Comparison of ENCODE assay signal across 1 cellular context in genomic region chr16:31190818-31191444, GRCh38.
TF ChIP-seq lines count a peak whose summit lies in the region.

No MANE protein-coding gene starts in this region.

TF ChIP-seq in K562, 482 proteins besides CTCF, POLR2A, EP300 and RAD21 (continued from another document):
- TF ChIP-seq ZNF318 (IDR thresholded peaks at IDR 0.05; ENCODE audit: borderline replicate concordance in 1 of 2, low read depth in 1 of 2) (no peak), NR2C2 (CRISPR knock-in tag; IDR thresholded peaks at IDR 0.05) (no peak), NR2C2 (tag; IDR thresholded peaks at IDR 0.05) (no peak), ZNF197 (CRISPR knock-in tag; IDR thresholded peaks at IDR 0.05; ENCODE audit: low read depth) (no peak), ARID4B (CRISPR knock-in tag; IDR thresholded peaks at IDR 0.05) (0 out of 2 replicates have a peak, but pooled peaks have one; percentile 32), ESRRA (IDR thresholded peaks at IDR 0.05; ENCODE audit: borderline replicate concordance, low read depth) (no peak), C11orf30 (IDR thresholded peaks at IDR 0.05; ENCODE audit: low read depth) (no peak), RBM22 (IDR thresholded peaks at IDR 0.05; ENCODE audit: low read depth, low read length, poor library complexity, severe bottlenecking) (no peak), SUPT5H (IDR thresholded peaks at IDR 0.05) (peak; percentile 51), ATF2 (CRISPR knock-in tag; IDR thresholded peaks at IDR 0.05) (no peak), CBX3 (IDR thresholded peaks at IDR 0.05; ENCODE audit: borderline replicate concordance in 1 of 2, low read length in 2 of 2) (no peak), TCF15 (CRISPR knock-in tag; IDR thresholded peaks at IDR 0.05) (no peak), CREM (IDR thresholded peaks at IDR 0.05; ENCODE audit: low read depth) (no peak), PPARD (CRISPR knock-in tag; IDR thresholded peaks at IDR 0.05) (no peak), PYGO2 (tag; IDR thresholded peaks at IDR 0.05) (no peak), TSC22D4 (tag; IDR thresholded peaks at IDR 0.05) (no peak), ZBED1 (IDR thresholded peaks at IDR 0.05) (no peak), NFYB (IDR thresholded peaks at IDR 0.05; ENCODE audit: extremely low read depth, insufficient read length) (no peak)
TF ChIP-seq in K562: peak in this region for 8.
